In genomic region chr5:150780816-150781221, GRCh38 we compare ENCODE assay signal across 8 cellular contexts. TPM values are rescaled to one million over a fixed set of nuclear protein-coding genes. Genes with fewer than 3 reads are reported as not detected.
DNase-seq lines count a peak whose midpoint lies in the region; ATAC-seq, FAIRE-seq and TF ChIP-seq lines count a peak whose summit lies in the region.

No MANE protein-coding gene starts in this region.

- H3K27ac Mint-ChIP-seq in naive thymus-derived CD8-positive, alpha-beta T cell: peak overlapping the region in 9 of 10 donors; percentile 17 to 83 (median 66)

- CTCF ChIA-PET in BJ (lab: Yijun Ruan, JAX): interaction anchor here (1.4 to 5.7 kb wide), 3 partner anchors 17 to 25 kb away, joined by 3 to 27 read pairs (median 9); no protein-coding TSS in a partner anchor

- ATAC-seq in naive thymus-derived CD8-positive, alpha-beta T cell: no peak
- no peak for ATAC-seq in GM19467 (IDR thresholded peaks at IDR 0.05; ENCODE audit: unreplicated experiment)

- no peaks in the 10 kb centered on the region for H3K9me3 Mint-ChIP-seq in naive thymus-derived CD8-positive, alpha-beta T cell

- no peaks in the 10 kb centered on the region for H3K36me3 Mint-ChIP-seq in naive thymus-derived CD8-positive, alpha-beta T cell

- TF ChIP-seq CTCF in BJ (IDR thresholded peaks at IDR 0.05; ENCODE audit: insufficient read depth, low read depth, low read length) (no peak), bronchial epithelial cell (IDR thresholded peaks at IDR 0.05; ENCODE audit: insufficient read depth, low read length, severe bottlenecking) (no peak), GM13976 (IDR thresholded peaks at IDR 0.05; ENCODE audit: borderline replicate concordance, control extremely low read depth, extremely low read depth, insufficient read depth, missing control alignments) (no peak)

- H3K4me1 Mint-ChIP-seq in naive thymus-derived CD8-positive, alpha-beta T cell: peaks cover 35 to 77% (median 74%) of the 10 kb centered on the region in 4 donors

- in situ Hi-C loops in GM13976 (cut with MboI; ENCODE audit: low sequenced_read_pairs, unreplicated experiment): loop anchor here (25.0 kb wide), 1 partner anchor 381 kb away; the partner anchor contains the start of gene ANXA6

- DNase-seq in BJ (ENCODE audit: low read depth) (peak; percentile 73), LoVo (ENCODE audit: low spot score) (peak; percentile 60), bronchial epithelial cell (ENCODE audit: low read depth) (peak; percentile 85), hypothalamus (lab: John Stamatoyannopoulos, UW) (no peak), GM13976 (ENCODE audit: low spot score) (no peak), SHP77 (lab: John Stamatoyannopoulos, UW) (no peak)
- no peak for DNase-seq in naive thymus-derived CD8-positive, alpha-beta T cell

- peak overlapping the region in 5 of 10 donors; percentile 50 to 97 (median 67) for H3K4me3 Mint-ChIP-seq in naive thymus-derived CD8-positive, alpha-beta T cell

- H3K36me3 ChIP-seq in BJ (ENCODE audit: control insufficient read depth, insufficient read depth, low read length): no peaks in the 10 kb centered on the region
- no peaks in the 10 kb centered on the region for H3K36me3 ChIP-seq in bronchial epithelial cell (ENCODE audit: control insufficient read depth, insufficient read depth, low read length)

- H3K27me3 ChIP-seq in BJ (ENCODE audit: control insufficient read depth, insufficient read depth, low read length): no peaks in the 10 kb centered on the region
- H3K27me3 ChIP-seq in bronchial epithelial cell (ENCODE audit: control insufficient read depth, insufficient read depth, low read length): no peaks in the 10 kb centered on the region

- peaks cover 0 to 1% (median 0%) of the 10 kb centered on the region in 5 donors for H3K27me3 Mint-ChIP-seq in naive thymus-derived CD8-positive, alpha-beta T cell

- POLR2A ChIA-PET in BJ (lab: Charles Lee): interaction anchor here (0.5 to 1.9 kb wide), 2 partner anchors 22 to 52 kb away, joined by 3 to 9 read pairs; partner anchors contain the start of gene DCTN4
- POLR2A ChIA-PET in naive thymus-derived CD8-positive, alpha-beta T cell (lab: Charles Lee): interaction anchor here (0.9 to 1.4 kb wide), 2 partner anchors 22 kb away, joined by 4 to 9 read pairs; partner anchors contain the start of gene DCTN4

- no peak for FAIRE-seq in bronchial epithelial cell (lab: Jason Lieb, UNC)

- H3K4me3 ChIP-seq in BJ (ENCODE audit: low read depth, low read length) (peak overlapping the region; percentile 90), bronchial epithelial cell (ENCODE audit: low read depth, low read length) (no peak overlapping the region)

RNA-seq across cellular contexts. Expression of gene SMIM3, which starts 2.3 kb away (rescaled TPM):
- 43.7 and 45.0 TPM in 2 replicates for polyA plus RNA-seq in BJ (2011; rRNA removed)
- polyA minus RNA-seq in BJ (2011; rRNA and poly(A)+ RNA removed): 11.0 and 12.7 TPM in 2 replicates
- 3.4 and 3.7 TPM in 2 replicates for total RNA-seq in bronchial epithelial cell
- 1 to 10 TPM; 4.1 to 5.5 TPM for total RNA-seq in naive thymus-derived CD8-positive, alpha-beta T cell
- 10 to 100 TPM in 1 of 3 donors, 1 to 10 TPM in 2; 8.5 to 12.2 (median 8.6) TPM for polyA plus RNA-seq in naive thymus-derived CD8-positive, alpha-beta T cell

RNA-seq across cellular contexts. Expression of gene DCTN4, which starts 22.0 kb away (rescaled TPM):
- 50.2 and 54.8 TPM in 2 replicates for polyA plus RNA-seq in BJ (2011; rRNA removed)
- polyA minus RNA-seq in BJ (2011; rRNA and poly(A)+ RNA removed): 53.1 and 55.1 TPM in 2 replicates
- total RNA-seq in bronchial epithelial cell: 23.7 and 27.5 TPM in 2 replicates
- 10 to 100 TPM; 44.1 to 49.4 TPM for total RNA-seq in naive thymus-derived CD8-positive, alpha-beta T cell
- polyA plus RNA-seq in naive thymus-derived CD8-positive, alpha-beta T cell: 10 to 100 TPM in 1 of 3 donors, 1 to 10 TPM in 2; 8.1 to 11.5 (median 9.5) TPM

Comparison
In these comparisons a context has a peak if more than half of its experiments do, and no peak if none do; other contexts are left out.
1. DNase-seq: peak in BJ (single experiment), LoVo (single experiment) and bronchial epithelial cell (single experiment); none in naive thymus-derived CD8-positive, alpha-beta T cell (0 of 10), hypothalamus (0 of 51), GM13976 (single experiment) and SHP77 (0 of 2).